ENCODE assay signal across 14 cellular contexts in genomic region chr2:69366-70344, GRCh38. TPM values are rescaled to one million over a fixed set of nuclear protein-coding genes. Genes with fewer than 3 reads are reported as not detected.
DNase-seq lines count a peak whose midpoint lies in the region; ATAC-seq, FAIRE-seq and TF ChIP-seq lines count a peak whose summit lies in the region.
"Had no signal": no experiment of that assay in that cellular context is flagged by ENCODE, and none has a peak within 500 bp of the region (broad histone marks: within the 10 kb centered on the region; RNA-seq: fewer than 3 reads in every experiment).

No MANE protein-coding gene starts in this region.

- ATAC-seq in HCT116: peak; percentile 78
- ATAC-seq in PC-3: peak; percentile 49; the same call in 1 of the 2 replicates
- ATAC-seq in foreskin keratinocyte: peak; percentile 44
- ATAC-seq in gastroesophageal sphincter: no peak
- ATAC-seq: gastrocnemius medialis; stimulated activated naive CD8-positive, alpha-beta T cell treated with anti-CD3 and anti-CD28 coated beads, Interleukin-15, amount 100 ng/mL, for 72 hours had no signal

- no peaks in the 10 kb centered on the region for H3K79me2 ChIP-seq in HCT116 (ENCODE audit: insufficient read depth, low read length)
- H3K79me2 ChIP-seq in PC-3 (ENCODE audit: low read length): no peaks in the 10 kb centered on the region

- H2AFZ ChIP-seq in HCT116 (ENCODE audit: low read depth, low read length, poor library complexity, severe bottlenecking) (peak overlapping the region; percentile 75), PC-3 (ENCODE audit: low read length) (peak overlapping the region; percentile 54)

- intact Hi-C loops in HCT116 (cut with micrococcal nuclease) (no loop called here), PC-3 (cut with micrococcal nuclease) (no loop called here), prostate gland (cut with DNase I) (no loop called here)

- H3K4me2 ChIP-seq in HCT116 (ENCODE audit: low read length): peak overlapping the region; percentile 66
- peak overlapping the region; percentile 31 for H3K4me2 ChIP-seq in PC-3 (ENCODE audit: low read length)

- no peak for TF ChIP-seq EP300 in gastroesophageal sphincter (IDR thresholded peaks at IDR 0.05)

- 37% methylated on average over 12 of the region's 12 CpGs for WGBS in prostate gland
- 64 to 76% methylated on average over 10 to 11 of the region's 12 CpGs for WGBS in gastroesophageal sphincter (ENCODE audit: low coverage in 1 of 2), 2 donors

- H3F3A ChIP-seq in PC-3 (ENCODE audit: low read length, unreplicated experiment): peaks cover 8% of the 10 kb centered on the region

- TF ChIP-seq RAD21 in HCT116 (IDR thresholded peaks at IDR 0.05; ENCODE audit: low read depth): no peak

- BruUV-seq in HCT116 (replicated peaks; lab: Mats Ljungman, UMichigan) (TSS peak; percentile 43), PC-3 (replicated peaks; lab: Mats Ljungman, UMichigan) (no TSS peak)

- POLR2A ChIA-PET in HCT116 (lab: Charles Lee) (interaction anchor here (1.4 kb wide), 1 partner anchor 23 kb away, joined by 6 read pairs; the partner anchor contains the start of gene FAM110C), PC-3 (lab: Charles Lee; ENCODE audit: unreplicated experiment) (no interaction called here)

- H3K27me3 ChIP-seq in HCT116 (ENCODE audit: insufficient read depth, low read length): no peaks in the 10 kb centered on the region
- H3K27me3 ChIP-seq in PC-3 (ENCODE audit: low read length): no peaks in the 10 kb centered on the region
- no peaks in the 10 kb centered on the region for H3K27me3 ChIP-seq in foreskin keratinocyte
- no peaks in the 10 kb centered on the region for H3K27me3 ChIP-seq in prostate gland (replicated peaks; ENCODE audit: insufficient read depth)
- H3K27me3 ChIP-seq in gastroesophageal sphincter: peaks cover 7% of the 10 kb centered on the region

- no peak for FAIRE-seq in HTR-8/SVneo (lab: Jason Lieb, UNC)

- peak overlapping the region; percentile 45 for H3K27ac ChIP-seq in HCT116 (ENCODE audit: low read depth, low read length)
- peak overlapping the region; percentile 94 for H3K27ac ChIP-seq in PC-3 (ENCODE audit: low read length)
- no peak overlapping the region for H3K27ac ChIP-seq in foreskin keratinocyte
- no peak overlapping the region for H3K27ac ChIP-seq in prostate gland
- H3K27ac ChIP-seq in gastroesophageal sphincter: no peak overlapping the region
- H3K27ac ChIP-seq: dorsolateral prefrontal cortex, gastrocnemius medialis had no signal

- RAD21 ChIA-PET in HCT116 (lab: Charles Lee; ENCODE audit: low non-redundant PET in 1 of 2, low total read pairs in 2 of 2, uncharacterized antibody in 2 of 2, unreplicated experiment in 2 of 2): no interaction called here

- H3K36me3 ChIP-seq in HCT116 (ENCODE audit: control insufficient read depth in 1 of 2, insufficient read depth in 2 of 2, low read length in 2 of 2) (no peaks in the 10 kb centered on the region), PC-3 (ENCODE audit: low read depth, low read length) (no peaks in the 10 kb centered on the region), prostate gland (no peaks in the 10 kb centered on the region), gastroesophageal sphincter (no peaks in the 10 kb centered on the region)
- H3K36me3 ChIP-seq: gastrocnemius medialis had no signal

- H3K4me3 ChIP-seq in HCT116 (replicated peaks in 1 of 2; ENCODE audit: low read depth in 1 of 2, low read length in 2 of 2): 0 out of 4 replicates have a peak overlapping the region, but pooled peaks of 1 of the 2 experiments have one; percentile 14
- no peak overlapping the region for H3K4me3 ChIP-seq in PC-3 (ENCODE audit: low read length)
- no peak overlapping the region for H3K4me3 ChIP-seq in prostate gland
- H3K4me3 ChIP-seq in gastroesophageal sphincter: no peak overlapping the region
- H3K4me3 ChIP-seq: dorsolateral prefrontal cortex, gastrocnemius medialis had no signal

- TF ChIP-seq CTCF in HCT116 (IDR thresholded peaks at IDR 0.05 in 2 of 3, conservative IDR thresholded peaks at IDR 0.05 in 1 of 3; ENCODE audit: borderline replicate concordance in 1 of 3, insufficient read depth in 1 of 3, low read depth in 2 of 3, low read length in 2 of 3) (no peak), PC-3 (conservative IDR thresholded peaks at IDR 0.05; ENCODE audit: low read depth, low read length) (no peak), foreskin keratinocyte (conservative IDR thresholded peaks at IDR 0.05) (no peak), prostate gland (IDR thresholded peaks at IDR 0.05) (no peak), gastroesophageal sphincter (IDR thresholded peaks at IDR 0.05) (no peak)

- TF ChIP-seq POLR2A in HCT116 (IDR thresholded peaks at IDR 0.05; ENCODE audit: borderline replicate concordance, extremely low read depth, insufficient read depth, insufficient read length): no peak
- TF ChIP-seq POLR2A in prostate gland (IDR thresholded peaks at IDR 0.05): no peak
- TF ChIP-seq POLR2A in gastroesophageal sphincter (IDR thresholded peaks at IDR 0.05): no peak

- no peak for DNase-seq in HCT116 (ENCODE audit: low read depth, low spot score)
- peak; percentile 61 for DNase-seq in PC-3
- peak in 1 of 2 donors; percentile 61 for DNase-seq in foreskin keratinocyte
- peak; percentile 56 for DNase-seq in prostate gland (ENCODE audit: low spot score)
- no peak for DNase-seq in activated T-cell treated with anti-CD3 and anti-CD28 coated beads, Interleukin-2, amount 50 U/mL, for 1 hour
- DNase-seq in HTR-8/SVneo (ENCODE audit: insufficient read length, low spot score): no peak
- no peak for DNase-seq in SKM-1 treated with dmso at 0.1 percent for 144 hours (lab: John Stamatoyannopoulos, UW; ENCODE audit: unreplicated experiment)
- DNase-seq: activated CD4-positive, alpha-beta T cell treated with anti-CD3 and anti-CD28 coated beads, Interleukin-2, amount 10 ng/mL, durations not matched to agents 7 days and 5 days; CD4-positive, CD25-positive, alpha-beta regulatory T cell; dorsolateral prefrontal cortex; gastrocnemius medialis; islet precursor cell; stimulated activated naive CD8-positive, alpha-beta T cell treated with anti-CD3 and anti-CD28 coated beads, Interleukin-15, amount 100 ng/mL, for 72 hours had no signal

- no peaks in the 10 kb centered on the region for H4K20me1 ChIP-seq in HCT116 (ENCODE audit: insufficient read depth)
- H4K20me1 ChIP-seq in PC-3 (ENCODE audit: low read length): no peaks in the 10 kb centered on the region

- H3K9ac ChIP-seq in HCT116 (ENCODE audit: low read length) (peak overlapping the region; percentile 23; the same call in 1 of the 2 replicates), PC-3 (ENCODE audit: low read length) (peak overlapping the region; percentile 66)

- H3K9me3 ChIP-seq in HCT116 (ENCODE audit: control insufficient read depth in 1 of 2, insufficient read depth in 1 of 2, low read depth in 1 of 2, low read length in 2 of 2): no peaks in the 10 kb centered on the region
- H3K9me3 ChIP-seq in PC-3 (ENCODE audit: low read length): no peaks in the 10 kb centered on the region
- no peaks in the 10 kb centered on the region for H3K9me3 ChIP-seq in prostate gland
- no peaks in the 10 kb centered on the region for H3K9me3 ChIP-seq in gastroesophageal sphincter
- H3K9me3 ChIP-seq: gastrocnemius medialis had no signal

- H3K4me1 ChIP-seq in HCT116 (ENCODE audit: control insufficient read depth in 1 of 2, insufficient read depth in 2 of 2, low read length in 2 of 2) (peaks cover 13 to 42% of the 10 kb centered on the region in 2 experiments), PC-3 (ENCODE audit: insufficient read depth, low read length) (peaks cover 28% of the 10 kb centered on the region), foreskin keratinocyte (peaks cover 33% of the 10 kb centered on the region), prostate gland (replicated peaks) (no peaks in the 10 kb centered on the region), gastroesophageal sphincter (no peaks in the 10 kb centered on the region)
- H3K4me1 ChIP-seq: gastrocnemius medialis had no signal

- H3K9me2 ChIP-seq in HCT116 (ENCODE audit: insufficient read depth) (no peaks in the 10 kb centered on the region), PC-3 (replicated peaks; ENCODE audit: low read length) (no peaks in the 10 kb centered on the region)

- CTCF ChIA-PET in HCT116 (lab: Charles Lee): no interaction called here
- CTCF ChIA-PET in PC-3 (lab: Charles Lee): no interaction called here

TF ChIP-seq in HCT116, 20 proteins besides CTCF, POLR2A, EP300 and RAD21 (continues in another document):
- TF ChIP-seq YY1 (IDR thresholded peaks at IDR 0.05; ENCODE audit: extremely low read depth, insufficient replicate concordance, low read depth, low read length) (peak; percentile 62), SRF (IDR thresholded peaks at IDR 0.05; ENCODE audit: low read depth) (no peak), EZH2phosphoT487 (IDR thresholded peaks at IDR 0.05; ENCODE audit: borderline replicate concordance) (no peak), ATF3 (IDR thresholded peaks at IDR 0.05) (no peak), MAX (IDR thresholded peaks at IDR 0.05) (peak; percentile 53), ZBTB33 (IDR thresholded peaks at IDR 0.05; ENCODE audit: extremely low read depth, insufficient replicate concordance, low read length) (peak; percentile 41)

RNA-seq across cellular contexts. Expression of gene FAM110C, which starts 23.4 kb away (rescaled TPM):
- total RNA-seq in HCT116 (2021; ENCODE audit: unreplicated experiment) (20.3 TPM), PC-3 (2014; rRNA removed) (5.0 and 6.8 TPM in 2 replicates), foreskin keratinocyte (10.6 and 11.9 TPM in 2 replicates), prostate gland (10 to 100 TPM in 1 of 2 donors, 1 to 10 TPM in 1; 7.3 to 17.7 TPM), gastroesophageal sphincter (1 to 10 TPM in 3 of 4 donors, under 1 TPM in 1; 0.93 to 4.8 (median 3.4) TPM)
- 14.0 and 16.0 TPM in 2 replicates for polyA plus RNA-seq in HCT116 (2012)
- 5.7 and 6.0 TPM in 2 replicates for polyA plus RNA-seq in foreskin keratinocyte

Comparison
In these comparisons a context has a peak if more than half of its experiments do, and no peak if none do; other contexts are left out.
1. DNase-seq: peak in PC-3 (single experiment) and prostate gland (single experiment); none in HCT116 (single experiment), activated T-cell treated with anti-CD3 and anti-CD28 coated beads, Interleukin-2, amount 50 U/mL, for 1 hour (single experiment), HTR-8/SVneo (single experiment) and SKM-1 treated with dmso at 0.1 percent for 144 hours (single experiment).
2. H3K27ac ChIP-seq: peak in HCT116 (single experiment) and PC-3 (single experiment); none in foreskin keratinocyte (single experiment), prostate gland (0 of 2) and gastroesophageal sphincter (0 of 4).